7 cellular contexts compared by ENCODE assay signal in the genomic region with DNA sequence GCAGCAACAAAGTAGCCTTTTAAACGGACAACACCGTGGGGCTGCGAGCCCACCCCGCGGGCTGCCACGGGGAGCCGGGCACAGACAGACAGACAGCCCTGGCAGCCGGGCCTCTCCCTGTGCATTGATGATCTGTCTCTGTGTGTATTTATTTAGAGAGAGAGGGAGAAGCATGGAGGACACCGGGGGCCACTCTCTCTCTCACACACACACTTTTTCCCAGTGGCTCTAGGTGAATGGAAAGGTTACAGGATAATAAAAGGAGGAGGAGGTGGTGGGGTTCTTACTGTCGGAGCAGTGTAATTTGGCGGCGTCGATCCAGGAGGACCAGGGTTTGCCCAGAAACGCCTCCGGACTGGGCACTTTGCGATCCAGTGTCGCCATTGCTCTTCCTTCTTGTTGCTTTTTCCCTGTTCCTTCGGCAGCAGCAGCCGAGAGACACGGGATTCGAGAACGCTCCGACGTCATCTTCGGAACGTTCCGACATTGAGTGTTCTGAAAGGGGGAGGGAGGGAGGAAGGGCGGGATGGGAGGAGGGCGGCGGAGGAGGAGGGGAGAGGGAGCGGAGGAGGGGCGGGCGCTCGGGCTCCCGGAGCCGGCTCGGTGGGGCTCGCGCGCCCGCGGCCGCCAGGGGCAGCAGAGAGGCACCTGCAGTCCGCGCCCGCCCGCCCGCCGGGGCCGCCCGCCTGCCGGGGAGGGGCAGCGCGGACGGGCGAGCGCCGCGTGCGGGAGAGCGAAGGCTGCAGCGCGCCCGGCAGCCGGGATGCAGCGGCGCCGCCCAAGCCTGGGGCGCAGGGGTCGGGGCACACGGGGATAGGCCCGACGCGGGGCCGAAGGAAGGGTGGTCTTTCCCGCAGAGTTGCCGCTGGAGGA. TPM values are rescaled to one million over a fixed set of nuclear protein-coding genes. Genes with fewer than 3 reads are reported as not detected.
A peak's percentile ranks its signal among the peaks of the same experiment; 100 is the strongest.
DNase-seq lines count a peak whose midpoint lies in the region; ATAC-seq, FAIRE-seq and TF ChIP-seq lines count a peak whose summit lies in the region.

A gene with protein sequence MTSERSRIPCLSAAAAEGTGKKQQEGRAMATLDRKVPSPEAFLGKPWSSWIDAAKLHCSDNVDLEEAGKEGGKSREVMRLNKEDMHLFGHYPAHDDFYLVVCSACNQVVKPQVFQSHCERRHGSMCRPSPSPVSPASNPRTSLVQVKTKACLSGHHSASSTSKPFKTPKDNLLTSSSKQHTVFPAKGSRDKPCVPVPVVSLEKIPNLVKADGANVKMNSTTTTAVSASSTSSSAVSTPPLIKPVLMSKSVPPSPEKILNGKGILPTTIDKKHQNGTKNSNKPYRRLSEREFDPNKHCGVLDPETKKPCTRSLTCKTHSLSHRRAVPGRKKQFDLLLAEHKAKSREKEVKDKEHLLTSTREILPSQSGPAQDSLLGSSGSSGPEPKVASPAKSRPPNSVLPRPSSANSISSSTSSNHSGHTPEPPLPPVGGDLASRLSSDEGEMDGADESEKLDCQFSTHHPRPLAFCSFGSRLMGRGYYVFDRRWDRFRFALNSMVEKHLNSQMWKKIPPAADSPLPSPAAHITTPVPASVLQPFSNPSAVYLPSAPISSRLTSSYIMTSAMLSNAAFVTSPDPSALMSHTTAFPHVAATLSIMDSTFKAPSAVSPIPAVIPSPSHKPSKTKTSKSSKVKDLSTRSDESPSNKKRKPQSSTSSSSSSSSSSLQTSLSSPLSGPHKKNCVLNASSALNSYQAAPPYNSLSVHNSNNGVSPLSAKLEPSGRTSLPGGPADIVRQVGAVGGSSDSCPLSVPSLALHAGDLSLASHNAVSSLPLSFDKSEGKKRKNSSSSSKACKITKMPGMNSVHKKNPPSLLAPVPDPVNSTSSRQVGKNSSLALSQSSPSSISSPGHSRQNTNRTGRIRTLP (minus strand): TSS at position 509 of the 873 bp plus-strand sequence. CDS start 41 bp downstream, at position 468.

- peaks cover 1% of the 10 kb centered on the region for H3K79me2 ChIP-seq in keratinocyte (ENCODE audit: control insufficient read depth, insufficient read depth, low read length)

- H3K4me2 ChIP-seq in keratinocyte (ENCODE audit: control insufficient read depth, extremely low read depth, insufficient read depth, low read depth, low read length) = peak within 1 kb of the TSS; percentile 79

- DNase-seq in NCI-H460 (ENCODE audit: extremely low read depth, low read depth) (peak; percentile 98), cerebellar cortex (ENCODE audit: low spot score) (peak; percentile 99), keratinocyte (ENCODE audit: low read depth, low spot score) (peak; percentile 65)
- peak; percentile 93 for DNase-seq in stimulated activated CD4-positive, alpha-beta T cell treated with anti-CD3 and anti-CD28 coated beads, Interleukin-12 subunit alpha, Interleukin-12 subunit beta, amount 100 ng/mL, for 4 hours

- no peaks in the 10 kb centered on the region for H4K20me1 ChIP-seq in keratinocyte (ENCODE audit: control insufficient read depth, extremely low read depth, insufficient read depth, low read length)

- H2AFZ ChIP-seq in keratinocyte (ENCODE audit: control insufficient read depth, low read length) = peak within 1 kb of the TSS; percentile 88

- peaks cover 0 to 6% of the 10 kb centered on the region in 2 experiments for H3K36me3 ChIP-seq in keratinocyte (ENCODE audit: control insufficient read depth in 2 of 2, extremely low read depth in 1 of 2, insufficient read depth in 2 of 2, low read length in 2 of 2)

- H3K9me1 ChIP-seq in keratinocyte (ENCODE audit: control insufficient read depth, extremely low read depth, insufficient read depth, low read length) = no peaks in the 10 kb centered on the region

- H3K9ac ChIP-seq in keratinocyte (ENCODE audit: control insufficient read depth, extremely low read depth, insufficient read depth, low read length) = peak within 1 kb of the TSS; percentile 91

- H3K9me3 ChIP-seq in keratinocyte (ENCODE audit: control insufficient read depth, low read depth, low read length) = no peaks in the 10 kb centered on the region

- no peaks in the 10 kb centered on the region for H3K27me3 ChIP-seq in keratinocyte (ENCODE audit: control insufficient read depth, extremely low read depth, insufficient read depth, low read length)

- no peak for FAIRE-seq in keratinocyte (lab: Jason Lieb, UNC)

- H3K27ac ChIP-seq in keratinocyte (ENCODE audit: control insufficient read depth, insufficient read depth, low read length) = peak within 1 kb of the TSS; percentile 86

- H3K4me1 ChIP-seq in keratinocyte (ENCODE audit: control insufficient read depth, extremely low read depth, insufficient read depth, low read length) = peaks cover 19% of the 10 kb centered on the region

- peak within 1 kb of the TSS; percentile 77 to 83 (median 80) for H3K4me3 ChIP-seq in keratinocyte (ENCODE audit: control insufficient read depth in 2 of 3, extremely low read depth in 1 of 3, insufficient read depth in 2 of 3, low read depth in 1 of 3, low read length in 3 of 3)

- dilution Hi-C loops in keratinocyte (cut with MboI; ENCODE audit: extremely low pct_ligation_motif_present, low sequenced_read_pairs) = no loop called here

- ATAC-seq in GM18520 (IDR thresholded peaks at IDR 0.05; ENCODE audit: unreplicated experiment) (peak; percentile 45), HG03280 (IDR thresholded peaks at IDR 0.05; ENCODE audit: unreplicated experiment) (peak; percentile 86)
- peak; percentile 84 to 87 for ATAC-seq in activated CD4-positive, CD25-positive, alpha-beta regulatory T cell treated with anti-CD3 and anti-CD28 coated beads, Interleukin-2, amount 50 U/mL, for 24 hours

- peak in 2 of 3 experiments; percentile 23 to 62 for TF ChIP-seq CTCF in keratinocyte (optimal IDR thresholded peaks at IDR 0.05 in 1 of 3, IDR thresholded peaks at IDR 0.05 in 1 of 3, conservative IDR thresholded peaks at IDR 0.05 in 1 of 3; ENCODE audit: extremely low read depth in 1 of 3, insufficient read depth in 2 of 3, low read length in 3 of 3)

RNA-seq across cellular contexts. Expression of the gene that starts here (rescaled TPM):
- total RNA-seq in NCI-H460 (2014; rRNA removed; shearing (Covaris generic)) = 4.9 and 6.5 TPM in 2 replicates
- 3.5 and 5.7 TPM in 2 replicates for polyA plus RNA-seq in NCI-H460 (2014; cell fraction: nucleus; rRNA removed)
- polyA plus RNA-seq in keratinocyte = 2.3 to 4.8 TPM (median 3.3 TPM) in 3 replicates
- 4.8 TPM for polyA plus RNA-seq in keratinocyte (2011; ENCODE audit: low read depth)
- polyA plus RNA-seq in keratinocyte (2011; cell fraction: cytosol; rRNA removed) = 2.9 and 4.4 TPM in 2 replicates
- polyA plus RNA-seq in keratinocyte (2011; cell fraction: nucleus; rRNA removed) = 4.7 and 5.2 TPM in 2 replicates
- polyA plus RNA-seq in keratinocyte (2012; ENCODE audit: low replicate concordance) = 3.2 and 4.9 TPM in 2 replicates
- 3.4 to 8.8 TPM (median 4.7 TPM) in 3 replicates for polyA minus RNA-seq in keratinocyte
- polyA minus RNA-seq in keratinocyte (2011; cell fraction: cytosol; rRNA and poly(A)+ RNA removed) = 2.7 TPM
- 5.3 and 12.3 TPM in 2 replicates for polyA minus RNA-seq in keratinocyte (2011; cell fraction: nucleus; rRNA and poly(A)+ RNA removed)

Comparison
In these comparisons a context has a peak if more than half of its experiments do, and no peak if none do; other contexts are left out.
1. Peak in every context shown above with its lines: DNase-seq, ATAC-seq, H3K4me3 ChIP-seq and H3K27ac ChIP-seq.